ENCODE assay signal across 1 cellular context in genomic region chr19:947707-948533, GRCh38.
TF ChIP-seq lines count a peak whose summit lies in the region.

No MANE protein-coding gene starts in this region.

TF ChIP-seq in GM12878, 131 proteins besides CTCF, POLR2A, EP300 and RAD21 (continued from another document and continues in another):
- peak; percentile 93 for TF ChIP-seq BCL3 (IDR thresholded peaks at IDR 0.05; ENCODE audit: borderline replicate concordance, insufficient read depth, low read depth, low read length, poor library complexity, severe bottlenecking)
- TF ChIP-seq, protein P1, sequence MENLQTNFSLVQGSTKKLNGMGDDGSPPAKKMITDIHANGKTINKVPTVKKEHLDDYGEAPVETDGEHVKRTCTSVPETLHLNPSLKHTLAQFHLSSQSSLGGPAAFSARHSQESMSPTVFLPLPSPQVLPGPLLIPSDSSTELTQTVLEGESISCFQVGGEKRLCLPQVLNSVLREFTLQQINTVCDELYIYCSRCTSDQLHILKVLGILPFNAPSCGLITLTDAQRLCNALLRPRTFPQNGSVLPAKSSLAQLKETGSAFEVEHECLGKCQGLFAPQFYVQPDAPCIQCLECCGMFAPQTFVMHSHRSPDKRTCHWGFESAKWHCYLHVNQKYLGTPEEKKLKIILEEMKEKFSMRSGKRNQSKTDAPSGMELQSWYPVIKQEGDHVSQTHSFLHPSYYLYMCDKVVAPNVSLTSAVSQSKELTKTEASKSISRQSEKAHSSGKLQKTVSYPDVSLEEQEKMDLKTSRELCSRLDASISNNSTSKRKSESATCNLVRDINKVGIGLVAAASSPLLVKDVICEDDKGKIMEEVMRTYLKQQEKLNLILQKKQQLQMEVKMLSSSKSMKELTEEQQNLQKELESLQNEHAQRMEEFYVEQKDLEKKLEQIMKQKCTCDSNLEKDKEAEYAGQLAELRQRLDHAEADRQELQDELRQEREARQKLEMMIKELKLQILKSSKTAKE (IDR thresholded peaks at IDR 0.05; ENCODE audit: low read depth, poor library complexity, severe bottlenecking) = peak; percentile 87
- peak; percentile 98 for TF ChIP-seq EED (IDR thresholded peaks at IDR 0.05; ENCODE audit: low read depth)
- TF ChIP-seq KLF5 (IDR thresholded peaks at IDR 0.05; ENCODE audit: partially characterized antibody) = peak; percentile 80
- no peak for TF ChIP-seq FOS (IDR thresholded peaks at IDR 0.05; ENCODE audit: borderline replicate concordance, extremely low read depth, insufficient read length)
- peak; percentile 100 for TF ChIP-seq SMARCA5 (IDR thresholded peaks at IDR 0.05)
- TF ChIP-seq, protein P2, sequence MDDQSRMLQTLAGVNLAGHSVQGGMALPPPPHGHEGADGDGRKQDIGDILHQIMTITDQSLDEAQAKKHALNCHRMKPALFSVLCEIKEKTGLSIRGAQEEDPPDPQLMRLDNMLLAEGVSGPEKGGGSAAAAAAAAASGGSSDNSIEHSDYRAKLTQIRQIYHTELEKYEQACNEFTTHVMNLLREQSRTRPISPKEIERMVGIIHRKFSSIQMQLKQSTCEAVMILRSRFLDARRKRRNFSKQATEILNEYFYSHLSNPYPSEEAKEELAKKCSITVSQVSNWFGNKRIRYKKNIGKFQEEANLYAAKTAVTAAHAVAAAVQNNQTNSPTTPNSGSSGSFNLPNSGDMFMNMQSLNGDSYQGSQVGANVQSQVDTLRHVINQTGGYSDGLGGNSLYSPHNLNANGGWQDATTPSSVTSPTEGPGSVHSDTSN (IDR thresholded peaks at IDR 0.05; ENCODE audit: insufficient replicate concordance, low read depth, low read length) = peak; percentile 20
- no peak for TF ChIP-seq ZBTB4 (CRISPR knock-in tag; IDR thresholded peaks at IDR 0.05)
- TF ChIP-seq CHD4 (IDR thresholded peaks at IDR 0.05) = no peak
- TF ChIP-seq ZNF207 (IDR thresholded peaks at IDR 0.05; ENCODE audit: borderline replicate concordance) = no peak
- TF ChIP-seq BCL11A (IDR thresholded peaks at IDR 0.05; ENCODE audit: low read depth, low read length) = peak; percentile 94
- no peak for TF ChIP-seq SREBF1 (IDR thresholded peaks at IDR 0.05; ENCODE audit: low read length)
- no peak for TF ChIP-seq SMAD5 (IDR thresholded peaks at IDR 0.05; ENCODE audit: low read depth)
- TF ChIP-seq JUNB (IDR thresholded peaks at IDR 0.05) = peak; percentile 93
- TF ChIP-seq RELB (IDR thresholded peaks at IDR 0.05; ENCODE audit: low read depth) = peak; percentile 95
- TF ChIP-seq, protein P3, sequence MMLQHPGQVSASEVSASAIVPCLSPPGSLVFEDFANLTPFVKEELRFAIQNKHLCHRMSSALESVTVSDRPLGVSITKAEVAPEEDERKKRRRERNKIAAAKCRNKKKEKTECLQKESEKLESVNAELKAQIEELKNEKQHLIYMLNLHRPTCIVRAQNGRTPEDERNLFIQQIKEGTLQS (IDR thresholded peaks at IDR 0.05; ENCODE audit: borderline replicate concordance, extremely low read depth, low read depth, low read length) = no peak
- peak; percentile 92 for TF ChIP-seq NFIC (IDR thresholded peaks at IDR 0.05; ENCODE audit: low read depth, low read length)
- TF ChIP-seq ZSCAN29 (IDR thresholded peaks at IDR 0.05) = no peak
- TF ChIP-seq KAT2A (conservative IDR thresholded peaks at IDR 0.05; ENCODE audit: control insufficient read depth, low read depth, low read length) = no peak
- peak; percentile 99 for TF ChIP-seq NFXL1 (IDR thresholded peaks at IDR 0.05; ENCODE audit: borderline replicate concordance)
- no peak for TF ChIP-seq EZH2 (IDR thresholded peaks at IDR 0.05; ENCODE audit: borderline replicate concordance, control insufficient read depth, low read depth, low read length)
- peak; percentile 85 for TF ChIP-seq CHD2 (IDR thresholded peaks at IDR 0.05; ENCODE audit: borderline replicate concordance, low read depth, low read length)
- TF ChIP-seq, protein P4, sequence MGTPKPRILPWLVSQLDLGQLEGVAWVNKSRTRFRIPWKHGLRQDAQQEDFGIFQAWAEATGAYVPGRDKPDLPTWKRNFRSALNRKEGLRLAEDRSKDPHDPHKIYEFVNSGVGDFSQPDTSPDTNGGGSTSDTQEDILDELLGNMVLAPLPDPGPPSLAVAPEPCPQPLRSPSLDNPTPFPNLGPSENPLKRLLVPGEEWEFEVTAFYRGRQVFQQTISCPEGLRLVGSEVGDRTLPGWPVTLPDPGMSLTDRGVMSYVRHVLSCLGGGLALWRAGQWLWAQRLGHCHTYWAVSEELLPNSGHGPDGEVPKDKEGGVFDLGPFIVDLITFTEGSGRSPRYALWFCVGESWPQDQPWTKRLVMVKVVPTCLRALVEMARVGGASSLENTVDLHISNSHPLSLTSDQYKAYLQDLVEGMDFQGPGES (IDR thresholded peaks at IDR 0.05) = no peak
- peak; percentile 87 for TF ChIP-seq MTA2 (IDR thresholded peaks at IDR 0.05; ENCODE audit: low read depth)
- no peak for TF ChIP-seq FOXK2 (IDR thresholded peaks at IDR 0.05)
- peak; percentile 80; the same call in 1 of the 2 replicates for TF ChIP-seq CBX5 (IDR thresholded peaks at IDR 0.05; ENCODE audit: low read depth)
- no peak for TF ChIP-seq BRCA1 (IDR thresholded peaks at IDR 0.05; ENCODE audit: low read depth, low read length)
- TF ChIP-seq ELK1 (IDR thresholded peaks at IDR 0.05; ENCODE audit: low read depth, low read length) = no peak
- TF ChIP-seq, protein P5, sequence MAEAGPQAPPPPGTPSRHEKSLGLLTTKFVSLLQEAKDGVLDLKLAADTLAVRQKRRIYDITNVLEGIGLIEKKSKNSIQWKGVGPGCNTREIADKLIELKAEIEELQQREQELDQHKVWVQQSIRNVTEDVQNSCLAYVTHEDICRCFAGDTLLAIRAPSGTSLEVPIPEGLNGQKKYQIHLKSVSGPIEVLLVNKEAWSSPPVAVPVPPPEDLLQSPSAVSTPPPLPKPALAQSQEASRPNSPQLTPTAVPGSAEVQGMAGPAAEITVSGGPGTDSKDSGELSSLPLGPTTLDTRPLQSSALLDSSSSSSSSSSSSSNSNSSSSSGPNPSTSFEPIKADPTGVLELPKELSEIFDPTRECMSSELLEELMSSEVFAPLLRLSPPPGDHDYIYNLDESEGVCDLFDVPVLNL (IDR thresholded peaks at IDR 0.05; ENCODE audit: low read depth, low read length) = 0 out of 2 replicates have a peak, but pooled peaks have one; percentile 8
- TF ChIP-seq TBL1XR1 (IDR thresholded peaks at IDR 0.05; ENCODE audit: low read depth, low read length) = peak; percentile 77; the same call in 1 of the 2 replicates
- 0 out of 2 replicates have a peak, but pooled peaks have one; percentile 10 for TF ChIP-seq REST (IDR thresholded peaks at IDR 0.05; ENCODE audit: low read depth, low read length)
- TF ChIP-seq YY1 (IDR thresholded peaks at IDR 0.05; ENCODE audit: low read depth, low read length) = peak; percentile 37
- TF ChIP-seq HDAC2 (IDR thresholded peaks at IDR 0.05) = no peak
- peak; percentile 99 for TF ChIP-seq IKZF2 (IDR thresholded peaks at IDR 0.05)
- TF ChIP-seq TCF12 (IDR thresholded peaks at IDR 0.05; ENCODE audit: low read depth, low read length) = peak; percentile 100
- TF ChIP-seq TAF1 (IDR thresholded peaks at IDR 0.05; ENCODE audit: borderline replicate concordance, low read depth, low read length) = peak; percentile 56; the same call in 1 of the 2 replicates
- TF ChIP-seq CREB1 (IDR thresholded peaks at IDR 0.05; ENCODE audit: low read depth) = peak; percentile 70
- no peak for TF ChIP-seq KDM1A (IDR thresholded peaks at IDR 0.05; ENCODE audit: borderline replicate concordance)
- peak; percentile 13; the same call in 1 of the 2 replicates for TF ChIP-seq NKRF (conservative IDR thresholded peaks at IDR 0.05)
- TF ChIP-seq PAX8 (IDR thresholded peaks at IDR 0.05) = no peak
- peak; percentile 87 for TF ChIP-seq MYC (IDR thresholded peaks at IDR 0.05; ENCODE audit: insufficient read depth, insufficient read length, insufficient replicate concordance, low read length, severe bottlenecking)
